ENCODE assay signal across 24 cellular contexts in the genomic region with DNA sequence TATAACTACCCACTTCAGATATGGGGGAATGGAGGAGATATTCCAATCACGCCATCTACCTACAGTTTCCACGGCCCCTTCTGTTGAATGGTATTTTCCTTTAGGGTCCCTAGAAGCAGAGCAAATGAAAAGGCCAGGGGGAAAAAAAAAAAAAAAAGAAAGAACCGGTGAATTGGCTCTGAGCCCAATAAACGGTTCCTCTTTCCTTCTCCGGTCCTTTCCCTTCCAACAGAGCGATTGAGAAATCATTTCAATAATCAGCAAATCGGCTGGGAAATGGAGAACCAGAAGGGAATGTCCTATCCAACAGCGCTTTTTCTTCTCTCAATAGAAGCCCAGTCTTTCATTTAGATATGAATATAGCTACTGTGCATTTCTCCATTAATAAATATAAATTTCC.
DNase-seq lines count a peak whose midpoint lies in the region; ATAC-seq and TF ChIP-seq lines count a peak whose summit lies in the region.
"Had no signal": no experiment of that assay in that cellular context is flagged by ENCODE, and none has a peak within 500 bp of the region (broad histone marks: within the 10 kb centered on the region; RNA-seq: fewer than 3 reads in every experiment).

No MANE protein-coding gene starts in this region.

- H3K9me3 Mint-ChIP-seq in dendritic cell treated with granulocyte-macrophage colony-stimulating factor and Interleukin-4, amounts not matched to agents 40 ng/mL and 50 ng/mL, for 4 days = no peaks in the 10 kb centered on the region
- H3K9me3 Mint-ChIP-seq: activated CD4-positive, alpha-beta memory T cell treated with anti-CD3 and anti-CD28 coated beads for 36 hours; activated T-cell treated with anti-CD3 and anti-CD28 coated beads, Interleukin-2, amount 50 U/mL, for 24 hours had no signal

- no peaks in the 10 kb centered on the region for H3K36me3 Mint-ChIP-seq in dendritic cell treated with granulocyte-macrophage colony-stimulating factor and Interleukin-4, amounts not matched to agents 40 ng/mL and 50 ng/mL, for 4 days (ENCODE audit: low read depth)
- H3K36me3 Mint-ChIP-seq: activated CD4-positive, alpha-beta memory T cell treated with anti-CD3 and anti-CD28 coated beads for 36 hours had no signal

- no peak overlapping the region for H3K27ac Mint-ChIP-seq in dendritic cell treated with granulocyte-macrophage colony-stimulating factor and Interleukin-4, amounts not matched to agents 40 ng/mL and 50 ng/mL, for 4 days
- H3K27ac Mint-ChIP-seq: activated CD4-positive, alpha-beta memory T cell treated with anti-CD3 and anti-CD28 coated beads for 36 hours; activated T-cell treated with anti-CD3 and anti-CD28 coated beads, Interleukin-2, amount 50 U/mL, for 24 hours had no signal

- peak; percentile 38 for DNase-seq in SIG-M5 treated with dmso at 0.1 percent for 504 hours (lab: John Stamatoyannopoulos, UW; ENCODE audit: unreplicated experiment)
- DNase-seq in SIG-M5 (lab: John Stamatoyannopoulos, UW) = no peak
- peak; percentile 16 for DNase-seq in NB4 (ENCODE audit: low read depth)
- peak; percentile 6 for DNase-seq in pons (ENCODE audit: low spot score)
- no peak for DNase-seq in NCI-H1105 treated with DMSO at 0.1 percent for 48 hours (lab: John Stamatoyannopoulos, UW)
- no peak for DNase-seq in erythroblast (lab: John Stamatoyannopoulos, UW)
- DNase-seq: 8988T; activated CD4-positive, alpha-beta memory T cell treated with anti-CD3 and anti-CD28 coated beads for 36 hours; activated T-cell treated with anti-CD3 and anti-CD28 coated beads, Interleukin-2, amount 50 U/mL, for 24 hours; effector CD8-positive, alpha-beta T cell; GOT3; heart right ventricle; kidney; midbrain; NCI-H1694 treated with DMSO at 0.1 percent for 48 hours; NCI-H345; nucleus accumbens; stimulated activated naive CD4-positive, alpha-beta T cell; transverse colon had no signal

- TF ChIP-seq CTCF in NB4 (IDR thresholded peaks at IDR 0.05; ENCODE audit: low read depth, low read length) = no peak

- ATAC-seq in GM19023 (IDR thresholded peaks at IDR 0.05; ENCODE audit: unreplicated experiment) = no peak

- H3K4me3 ChIP-seq in NB4 (ENCODE audit: low read depth, low read length) = no peak overlapping the region
- H3K4me3 ChIP-seq: BLaER1 treated with 17β-estradiol and CSF1 and Interleukin-3, amounts not matched to agents 10 nM and 100 nM; cardiac muscle cell; heart right ventricle; SJSA1 had no signal

- intact Hi-C loops in dendritic cell treated with granulocyte-macrophage colony-stimulating factor and Interleukin-4, amounts not matched to agents 40 ng/mL and 50 ng/mL, for 4 days (cut with micrococcal nuclease) = no loop called here

- H3K4me1 Mint-ChIP-seq in dendritic cell treated with granulocyte-macrophage colony-stimulating factor and Interleukin-4, amounts not matched to agents 40 ng/mL and 50 ng/mL, for 4 days (ENCODE audit: low read depth) = peaks cover 40% of the 10 kb centered on the region

- TF ChIP-seq POLR2A in NB4 (IDR thresholded peaks at IDR 0.05; ENCODE audit: extremely low read depth, insufficient read length) (no peak), erythroblast (IDR thresholded peaks at IDR 0.05; ENCODE audit: low read length) (no peak)

- peak overlapping the region; percentile 17 for H3K4me3 Mint-ChIP-seq in dendritic cell treated with granulocyte-macrophage colony-stimulating factor and Interleukin-4, amounts not matched to agents 40 ng/mL and 50 ng/mL, for 4 days
- H3K4me3 Mint-ChIP-seq: activated CD4-positive, alpha-beta memory T cell treated with anti-CD3 and anti-CD28 coated beads for 36 hours; activated T-cell treated with anti-CD3 and anti-CD28 coated beads, Interleukin-2, amount 50 U/mL, for 24 hours had no signal

- H3K27me3 Mint-ChIP-seq in dendritic cell treated with granulocyte-macrophage colony-stimulating factor and Interleukin-4, amounts not matched to agents 40 ng/mL and 50 ng/mL, for 4 days = peaks cover 86% of the 10 kb centered on the region

Comparison
In these comparisons a context has a peak if more than half of its experiments do, and no peak if none do; other contexts are left out.
1. DNase-seq: peak in SIG-M5 treated with dmso at 0.1 percent for 504 hours (single experiment), NB4 (single experiment) and pons (single experiment); none in SIG-M5 (single experiment), NCI-H1105 treated with DMSO at 0.1 percent for 48 hours (single experiment) and erythroblast (0 of 2).